ENCODE assay signal across 13 cellular contexts in the genomic region with DNA sequence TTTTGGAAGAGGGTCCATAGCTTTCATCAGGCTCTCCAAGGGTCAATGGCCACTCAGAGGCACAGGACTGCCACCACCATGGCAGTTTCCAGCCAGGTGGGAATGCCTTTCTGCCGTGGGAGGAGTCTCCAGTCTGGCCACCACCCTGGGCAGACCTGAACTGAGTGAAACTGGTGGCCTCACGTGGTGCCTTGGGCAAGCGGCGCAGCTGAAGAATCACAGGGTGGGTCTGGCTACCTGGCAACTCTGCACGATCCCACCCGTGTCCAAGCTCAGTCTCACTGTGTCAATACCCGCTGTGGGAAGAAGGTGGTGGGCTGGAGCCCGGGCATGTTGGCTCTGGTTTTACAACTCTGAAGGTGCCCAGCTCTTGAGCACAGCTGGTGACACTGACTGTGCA. TPM values are rescaled to one million over a fixed set of nuclear protein-coding genes. Genes with fewer than 3 reads are reported as not detected.
DNase-seq lines count a peak whose midpoint lies in the region; ATAC-seq and TF ChIP-seq lines count a peak whose summit lies in the region.
"Had no signal": no experiment of that assay in that cellular context is flagged by ENCODE, and none has a peak within 500 bp of the region (broad histone marks: within the 10 kb centered on the region; RNA-seq: fewer than 3 reads in every experiment).

No MANE protein-coding gene starts in this region.

- peak overlapping the region; percentile 75 for H2AK9ac ChIP-seq in IMR-90 (replicated peaks; ENCODE audit: low read depth, low read length, poor library complexity)

- no peak overlapping the region for H2BK20ac ChIP-seq in IMR-90 (ENCODE audit: low read depth, low read length)

- DNase-seq in NCI-H1694 treated with DMSO at 0.1 percent for 48 hours (lab: John Stamatoyannopoulos, UW) (peak; percentile 8), NCI-H1694 (lab: John Stamatoyannopoulos, UW) (no peak), IMR-90 (no peak), WTC11 (ENCODE audit: low spot score) (no peak), mesenchymal stem cell (no peak)
- no peak for DNase-seq in stimulated activated CD4-positive, alpha-beta T cell treated with anti-CD3 and anti-CD28 coated beads, Interleukin-1b, Interleukin-23, amount 100 ng/mL, for 48 hours
- DNase-seq in activated CD4-positive, alpha-beta memory T cell treated with anti-CD3 and anti-CD28 coated beads for 36 hours = no peak
- DNase-seq: AML-193; CD4-positive, CD25-positive, alpha-beta regulatory T cell; H7 had no signal

- H3K9me1 ChIP-seq in IMR-90 (ENCODE audit: insufficient read depth, low read length) = peaks cover 7% of the 10 kb centered on the region

- 97% methylated on average over 5 of the region's 8 CpGs; no CpG with 5 or more reads in 1 of the 2 experiments for WGBS in IMR-90 (ENCODE audit: extremely low coverage in 2 of 2, insufficient read length in 1 of 2), 2 experiments
- 96% methylated on average over 8 of the region's 8 CpGs for WGBS in mesenchymal stem cell

- H3K27me3 ChIP-seq in IMR-90 (ENCODE audit: control insufficient read depth, insufficient read depth, low read length) (no peaks in the 10 kb centered on the region), mesenchymal stem cell (ENCODE audit: control insufficient read depth in 1 of 2, insufficient read depth in 1 of 2, low read length in 2 of 2) (no peaks in the 10 kb centered on the region)
- H3K27me3 ChIP-seq: BLaER1 treated with 17β-estradiol and CSF1 and Interleukin-3, amounts not matched to agents 10 nM and 100 nM had no signal

- no peak overlapping the region for H4K8ac ChIP-seq in IMR-90 (ENCODE audit: low read depth in 2 of 2, low read length in 2 of 2)
- no peak overlapping the region for H4K8ac ChIP-seq in mesenchymal stem cell (ENCODE audit: low read length)

- H3K9me3 Mint-ChIP-seq in WTC11 = no peaks in the 10 kb centered on the region
- no peaks in the 10 kb centered on the region for H3K9me3 Mint-ChIP-seq in activated CD4-positive, alpha-beta memory T cell treated with anti-CD3 and anti-CD28 coated beads for 36 hours
- H3K9me3 Mint-ChIP-seq: CD4-positive, CD25-positive, alpha-beta regulatory T cell had no signal

- H3K18ac ChIP-seq in IMR-90 (ENCODE audit: low read depth, low read length) (no peak overlapping the region), mesenchymal stem cell (ENCODE audit: low read depth in 1 of 2, low read length in 2 of 2) (no peak overlapping the region)

- dilution Hi-C loops in IMR-90 (cut with HindIII; ENCODE audit: low sequenced_read_pairs, unreplicated experiment) = loop anchor here (10.0 kb wide), 1 partner anchor 94 kb away; no protein-coding TSS in a partner anchor

- H3K79me1 ChIP-seq in IMR-90 (ENCODE audit: low read depth in 1 of 2, low read length in 2 of 2) = peaks cover 0 to 19% of the 10 kb centered on the region in 2 experiments; a peak in 1 of 4 replicates
- H3K79me1 ChIP-seq in mesenchymal stem cell (replicated peaks; ENCODE audit: low read length, poor library complexity, severe bottlenecking) = peaks cover 2% of the 10 kb centered on the region

- H3K4me2 ChIP-seq in IMR-90 (ENCODE audit: low read depth, low read length) (no peak overlapping the region), mesenchymal stem cell (ENCODE audit: low read length, poor library complexity, severe bottlenecking) (no peak overlapping the region)
- H3K4me2 ChIP-seq: BLaER1 treated with 17β-estradiol and CSF1 and Interleukin-3, amounts not matched to agents 10 nM and 100 nM had no signal

- H4K5ac ChIP-seq in IMR-90 (ENCODE audit: low read depth, low read length) = no peak overlapping the region

- TF ChIP-seq RAD21 in IMR-90 (IDR thresholded peaks at IDR 0.05; ENCODE audit: low read length) = no peak

- peak overlapping the region; percentile 35 for H2AK5ac ChIP-seq in IMR-90 (ENCODE audit: low read depth, low read length)
- no peak overlapping the region for H2AK5ac ChIP-seq in mesenchymal stem cell (ENCODE audit: low read length, severe bottlenecking)

- H3K4me1 ChIP-seq in IMR-90 (ENCODE audit: control insufficient read depth, insufficient read depth, low read length) (peaks cover 7% of the 10 kb centered on the region), mesenchymal stem cell (ENCODE audit: control insufficient read depth, insufficient read depth, low read depth, low read length) (peaks cover 19% of the 10 kb centered on the region)

- no peak overlapping the region for H2AFZ ChIP-seq in IMR-90 (replicated peaks; ENCODE audit: low read length, poor library complexity)
- H2AFZ ChIP-seq in mesenchymal stem cell (ENCODE audit: low read depth, low read length) = no peak overlapping the region

- POLR2A ChIA-PET in IMR-90 (lab: Charles Lee; ENCODE audit: unreplicated experiment) (no interaction called here), WTC11 (lab: Charles Lee) (no interaction called here)
- POLR2A ChIA-PET in activated CD4-positive, alpha-beta memory T cell treated with anti-CD3 and anti-CD28 coated beads for 36 hours (lab: Charles Lee) = no interaction called here

- no peak for TF ChIP-seq POLR2A in IMR-90 (IDR thresholded peaks at IDR 0.05; ENCODE audit: low read depth, low read length)

- intact Hi-C loops in IMR-90 (cut with micrococcal nuclease) = no loop called here
- intact Hi-C loops in activated CD4-positive, alpha-beta memory T cell treated with anti-CD3 and anti-CD28 coated beads for 36 hours (cut with micrococcal nuclease) = no loop called here

- H3K56ac ChIP-seq in IMR-90 (ENCODE audit: extremely low read depth, insufficient read depth, low read length) = no peak overlapping the region

- no peaks in the 10 kb centered on the region for H3K4me1 Mint-ChIP-seq in WTC11
- H3K4me1 Mint-ChIP-seq in activated CD4-positive, alpha-beta memory T cell treated with anti-CD3 and anti-CD28 coated beads for 36 hours (ENCODE audit: low read depth) = no peaks in the 10 kb centered on the region
- H3K4me1 Mint-ChIP-seq: CD4-positive, CD25-positive, alpha-beta regulatory T cell had no signal

- H3K4me3 Mint-ChIP-seq in WTC11 = no peak overlapping the region
- H3K4me3 Mint-ChIP-seq in activated CD4-positive, alpha-beta memory T cell treated with anti-CD3 and anti-CD28 coated beads for 36 hours = no peak overlapping the region
- H3K4me3 Mint-ChIP-seq: CD4-positive, CD25-positive, alpha-beta regulatory T cell had no signal

- H2BK12ac ChIP-seq in mesenchymal stem cell (ENCODE audit: low read length in 2 of 2) = peak overlapping the region in 1 of 2 experiments; percentile 59

- H3K23ac ChIP-seq in IMR-90 (ENCODE audit: low read depth, low read length) (no peak overlapping the region), mesenchymal stem cell (ENCODE audit: low read length in 2 of 2) (no peak overlapping the region)

- H2BK120ac ChIP-seq in IMR-90 (ENCODE audit: low read depth, low read length) (no peak overlapping the region), mesenchymal stem cell (ENCODE audit: low read depth, low read length) (no peak overlapping the region)

- no peak overlapping the region for H3K4me3 ChIP-seq in IMR-90 (ENCODE audit: insufficient read depth, low read depth, low read length)
- no peak overlapping the region for H3K4me3 ChIP-seq in mesenchymal stem cell (ENCODE audit: insufficient read depth in 1 of 2, low read depth in 1 of 2, low read length in 2 of 2)
- H3K4me3 ChIP-seq: BLaER1 treated with 17β-estradiol and CSF1 and Interleukin-3, amounts not matched to agents 10 nM and 100 nM had no signal

- CTCF ChIA-PET in IMR-90 (lab: Yijun Ruan, JAX) = no interaction called here
- CTCF ChIA-PET in WTC11 (lab: Charles Lee) = interaction anchor here (1.3 to 4.1 kb wide), 4 partner anchors 10 to 89 kb away, joined by 3 to 142 read pairs (median 22); no protein-coding TSS in a partner anchor
- CTCF ChIA-PET in activated CD4-positive, alpha-beta memory T cell treated with anti-CD3 and anti-CD28 coated beads for 36 hours (lab: Charles Lee) = interaction anchor here (1.9 to 4.2 kb wide), 3 partner anchors 8 to 88 kb away, joined by 5 to 49 read pairs (median 35); no protein-coding TSS in a partner anchor

- H3K9ac ChIP-seq in IMR-90 (ENCODE audit: low read depth, low read length) (no peak overlapping the region), mesenchymal stem cell (ENCODE audit: low read length) (no peak overlapping the region)

- H4K20me1 ChIP-seq in IMR-90 (ENCODE audit: insufficient read depth, low read length) = no peaks in the 10 kb centered on the region; the same call in 1 of the 2 replicates

- H3K27me3 Mint-ChIP-seq in WTC11 (ENCODE audit: low read depth) = no peaks in the 10 kb centered on the region
- no peaks in the 10 kb centered on the region for H3K27me3 Mint-ChIP-seq in activated CD4-positive, alpha-beta memory T cell treated with anti-CD3 and anti-CD28 coated beads for 36 hours
- H3K27me3 Mint-ChIP-seq: CD4-positive, CD25-positive, alpha-beta regulatory T cell had no signal

- H2BK15ac ChIP-seq in IMR-90 (ENCODE audit: low read depth, low read length) (no peak overlapping the region), mesenchymal stem cell (ENCODE audit: low read depth, poor library complexity, severe bottlenecking) (no peak overlapping the region)

- H3K36me3 Mint-ChIP-seq in WTC11 = peaks cover 5% of the 10 kb centered on the region; the same call in 1 of the 2 replicates
- H3K36me3 Mint-ChIP-seq in activated CD4-positive, alpha-beta memory T cell treated with anti-CD3 and anti-CD28 coated beads for 36 hours = peaks cover 15% of the 10 kb centered on the region

- H3K9me3 ChIP-seq in IMR-90 (ENCODE audit: control insufficient read depth, insufficient read depth, low read length) (no peaks in the 10 kb centered on the region), mesenchymal stem cell (ENCODE audit: control insufficient read depth, low read length) (no peaks in the 10 kb centered on the region)
- H3K9me3 ChIP-seq: BLaER1 treated with 17β-estradiol and CSF1 and Interleukin-3, amounts not matched to agents 10 nM and 100 nM had no signal

- BruUV-seq in IMR-90 (replicated peaks; lab: Mats Ljungman, UMichigan) = no TSS peak

- H3K14ac ChIP-seq in IMR-90 (replicated peaks; ENCODE audit: low read depth, low read length) (no peak overlapping the region), mesenchymal stem cell (ENCODE audit: low read length in 2 of 2) (no peak overlapping the region)

- ATAC-seq in IMR-90 (ENCODE audit: low read depth) (no peak), WTC11 (no peak), HG02798 (IDR thresholded peaks at IDR 0.05; ENCODE audit: poor library complexity, unreplicated experiment) (no peak)

- H2BK5ac ChIP-seq in IMR-90 (ENCODE audit: low read depth, low read length, poor library complexity, severe bottlenecking) (no peak overlapping the region), mesenchymal stem cell (ENCODE audit: low read depth, low read length, poor library complexity, severe bottlenecking) (no peak overlapping the region)

- H4K91ac ChIP-seq in IMR-90 (ENCODE audit: insufficient read depth, low read depth, low read length) (no peak overlapping the region), mesenchymal stem cell (ENCODE audit: low read length) (peak overlapping the region; percentile 5)

- peak overlapping the region; percentile 23; the same call in 1 of the 2 replicates for H3K27ac Mint-ChIP-seq in WTC11
- no peak overlapping the region for H3K27ac Mint-ChIP-seq in activated CD4-positive, alpha-beta memory T cell treated with anti-CD3 and anti-CD28 coated beads for 36 hours
- H3K27ac Mint-ChIP-seq: CD4-positive, CD25-positive, alpha-beta regulatory T cell had no signal

- no peak for TF ChIP-seq CTCF in IMR-90 (conservative IDR thresholded peaks at IDR 0.05; ENCODE audit: low read depth, low read length)
- TF ChIP-seq CTCF in WTC11 (IDR thresholded peaks at IDR 0.05) = no peak

- in situ Hi-C loops in IMR-90 (cut with MboI; ENCODE audit: low sequenced_read_pairs) = loop anchor here (5.0 kb wide), 1 partner anchor 87 kb away; no protein-coding TSS in a partner anchor

- H3K4ac ChIP-seq in IMR-90 (ENCODE audit: low read depth, low read length) = peak overlapping the region; percentile 15; the same call in 1 of the 2 replicates
- no peak overlapping the region for H3K4ac ChIP-seq in mesenchymal stem cell (ENCODE audit: low read depth in 1 of 2, low read length in 2 of 2)

- H3K36me3 ChIP-seq in IMR-90 (ENCODE audit: control insufficient read depth, insufficient read depth, low read length) (peaks cover 26% of the 10 kb centered on the region), mesenchymal stem cell (ENCODE audit: control insufficient read depth in 1 of 2, insufficient read depth in 2 of 2, low read depth in 1 of 2, low read length in 2 of 2) (peaks cover 48 to 66% of the 10 kb centered on the region in 2 experiments)

- H3K27ac ChIP-seq in IMR-90 (ENCODE audit: insufficient read depth, low read length) (no peak overlapping the region), mesenchymal stem cell (ENCODE audit: low read length, poor library complexity, severe bottlenecking) (no peak overlapping the region)
- H3K27ac ChIP-seq: 22Rv1; BLaER1 treated with 17β-estradiol and CSF1 and Interleukin-3, amounts not matched to agents 10 nM and 100 nM had no signal

RNA-seq across cellular contexts. Expression of gene VAC14, which starts 31.8 kb away (rescaled TPM):
- 18.3 and 21.1 TPM in 2 replicates for total RNA-seq in IMR-90 (2012; rRNA removed)
- 40.2 and 48.3 TPM in 2 replicates for polyA plus RNA-seq in IMR-90 (2012; rRNA removed)
- 29.7 and 39.3 TPM in 2 replicates for polyA plus RNA-seq in IMR-90 (2012; cell fraction: cytosol; rRNA removed)
- 29.2 and 68.0 TPM in 2 replicates for polyA plus RNA-seq in IMR-90 (2012; cell fraction: nucleus; rRNA removed; ENCODE audit: low replicate concordance)
- 58.0 to 60.9 TPM (median 60.1 TPM) in 3 replicates for total RNA-seq in WTC11 (2021)
- polyA plus RNA-seq in mesenchymal stem cell (2013, experiment 1 of 2) = 29.9 TPM
- polyA plus RNA-seq in mesenchymal stem cell (2013, experiment 2 of 2) = 29.1 TPM
- 10 to 100 TPM; 22.2 to 25.0 TPM for total RNA-seq in activated CD4-positive, alpha-beta memory T cell treated with anti-CD3 and anti-CD28 coated beads for 36 hours
